ENCODE assay signal across 18 cellular contexts in the genomic region with DNA sequence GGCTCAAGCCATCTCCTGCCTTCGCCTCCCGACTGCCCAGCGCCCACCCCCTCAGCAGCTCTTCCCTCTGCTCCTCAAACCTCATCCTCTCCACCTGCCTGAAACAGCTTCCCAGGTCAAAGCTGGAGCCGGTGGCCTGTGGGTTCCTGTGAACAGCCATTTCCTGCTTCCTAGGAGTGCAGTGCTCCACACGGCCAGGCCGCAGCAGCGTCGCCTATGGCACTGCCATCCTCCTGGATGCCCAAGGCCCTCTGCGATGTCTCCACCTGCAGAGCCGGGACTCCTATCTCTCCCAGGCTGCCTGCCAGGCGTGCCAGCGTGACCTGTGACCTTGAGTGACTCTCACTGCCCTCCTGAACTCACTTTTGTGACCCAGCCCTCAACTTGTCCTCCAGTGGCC. TPM values are rescaled to one million over a fixed set of nuclear protein-coding genes. Genes with fewer than 3 reads are reported as not detected.
DNase-seq lines count a peak whose midpoint lies in the region; ATAC-seq and TF ChIP-seq lines count a peak whose summit lies in the region.
"Had no signal": no experiment of that assay in that cellular context is flagged by ENCODE, and none has a peak within 500 bp of the region (broad histone marks: within the 10 kb centered on the region; RNA-seq: fewer than 3 reads in every experiment).

No MANE protein-coding gene starts in this region.

- no peak overlapping the region for H3K4ac ChIP-seq in H9 (ENCODE audit: low read depth, low read length)

- H3K4me3 Mint-ChIP-seq in H9 (no peak overlapping the region; a peak in 1 of 5 replicates), brain (no peak overlapping the region)
- H3K4me3 Mint-ChIP-seq: CD4-positive, alpha-beta memory T cell had no signal

- no peak overlapping the region for H2BK120ac ChIP-seq in H9 (ENCODE audit: low read depth, low read length, poor library complexity, severe bottlenecking)

- no peak overlapping the region for H3K56ac ChIP-seq in H9 (ENCODE audit: insufficient read length, low read depth, low read length)

- no peak overlapping the region for H3K9ac ChIP-seq in H9 (ENCODE audit: extremely low read depth, insufficient read length, low read length)

- H4K91ac ChIP-seq in H9 (ENCODE audit: insufficient read length, low read depth, low read length): no peak overlapping the region

- intact Hi-C loops in posterior vena cava (cut with DNase I) (no loop called here), sigmoid colon (cut with DNase I) (no loop called here), head of caudate nucleus (cut with DNase I) (no loop called here)

- H3K27me3 Mint-ChIP-seq in H9 (ENCODE audit: low read depth): no peaks in the 10 kb centered on the region
- no peaks in the 10 kb centered on the region for H3K27me3 Mint-ChIP-seq in brain
- H3K27me3 Mint-ChIP-seq: CD4-positive, alpha-beta memory T cell had no signal

- peak overlapping the region; percentile 40 to 91 (median 84); a peak in 6 of 7 replicates for H3K27ac Mint-ChIP-seq in H9
- peak overlapping the region in 4 of 5 experiments; percentile 51 to 83 (median 68) for H3K27ac Mint-ChIP-seq in brain

- TF ChIP-seq CTCF in H9 (conservative IDR thresholded peaks at IDR 0.05) (no peak), brain (conservative IDR thresholded peaks at IDR 0.05) (no peak), sigmoid colon (IDR thresholded peaks at IDR 0.05) (no peak)

- no peak for DNase-seq in H9
- DNase-seq in left lobe of liver (ENCODE audit: low spot score): peak; percentile 84
- DNase-seq in posterior vena cava (ENCODE audit: low spot score): peak; percentile 48
- no peak for DNase-seq in sigmoid colon
- DNase-seq in NCI-H1694 (lab: John Stamatoyannopoulos, UW): no peak
- no peak for DNase-seq in cerebellum (ENCODE audit: low spot score)
- DNase-seq in head of caudate nucleus: no peak
- DNase-seq: ACHN; CD4-positive, alpha-beta memory T cell; DMS79 treated with DMSO at 0.1 percent for 48 hours; MV-4-11; NCI-H1417; NCI-H1930; NCI-H526 treated with DMSO at 0.1 percent for 48 hours; NK-92 treated with Interleukin-12 subunit alpha and Interleukin-12 subunit beta, amount 100 ng/mL, for 24 hours; SHP77 had no signal

- H3K4me3 ChIP-seq in sigmoid colon: no peak overlapping the region

- H3K9me3 Mint-ChIP-seq in H9 (no peaks in the 10 kb centered on the region), brain (peaks cover 0 to 2% (median 0%) of the 10 kb centered on the region in 5 experiments)
- H3K9me3 Mint-ChIP-seq: CD4-positive, alpha-beta memory T cell had no signal

- H2AFZ ChIP-seq in H9 (ENCODE audit: low read length): no peak overlapping the region

- no peaks in the 10 kb centered on the region for H3K79me1 ChIP-seq in H9 (ENCODE audit: insufficient read depth, low read depth, low read length, poor library complexity, severe bottlenecking)

- H3K14ac ChIP-seq in H9 (ENCODE audit: insufficient read depth, low read length): no peak overlapping the region; the same call in 1 of the 2 replicates

- no peak for TF ChIP-seq EP300 in sigmoid colon (IDR thresholded peaks at IDR 0.05)

- H3T11ph ChIP-seq in H9 (ENCODE audit: low read length): no peak overlapping the region

- no peak overlapping the region for H2BK12ac ChIP-seq in H9 (ENCODE audit: insufficient read length, low read depth, low read length)

- H3K27ac ChIP-seq in H9 (ENCODE audit: insufficient read length, low read depth, low read length) (no peak overlapping the region), sigmoid colon (no peak overlapping the region)
- H3K27ac ChIP-seq: HL-60 had no signal

- H3K36me3 Mint-ChIP-seq in H9 (ENCODE audit: insufficient read depth in 1 of 3, low read depth in 3 of 3) (peaks cover 2 to 28% (median 22%) of the 10 kb centered on the region in 3 experiments; a peak in 6 of 7 replicates), brain (peaks cover 55% of the 10 kb centered on the region)

- no peak for TF ChIP-seq POLR2A in sigmoid colon (IDR thresholded peaks at IDR 0.05)

- no peak overlapping the region for H4K5ac ChIP-seq in H9 (ENCODE audit: insufficient read length, low read depth, low read length)

- no peaks in the 10 kb centered on the region for H3K27me3 ChIP-seq in H9 (ENCODE audit: insufficient read depth, low read length)
- H3K27me3 ChIP-seq in sigmoid colon: no peaks in the 10 kb centered on the region

- no peak overlapping the region for H2AK5ac ChIP-seq in H9 (ENCODE audit: insufficient read length, low read length)

- no peak overlapping the region for H4K8ac ChIP-seq in H9 (replicated peaks; ENCODE audit: insufficient read length, low read depth, low read length)

- no peak overlapping the region for H2BK5ac ChIP-seq in H9 (ENCODE audit: insufficient read length, low read length)

- no peak overlapping the region for H2BK20ac ChIP-seq in H9 (ENCODE audit: low read depth, low read length, poor library complexity, severe bottlenecking)

- no peaks in the 10 kb centered on the region for H3K23me2 ChIP-seq in H9 (ENCODE audit: insufficient read length, low read depth, low read length, poor library complexity, severe bottlenecking)

- H3K79me2 ChIP-seq in H9 (ENCODE audit: insufficient read depth, low read length): no peaks in the 10 kb centered on the region

- peaks cover 4% of the 10 kb centered on the region; the same call in 1 of the 2 replicates for H3K4me1 ChIP-seq in H9 (ENCODE audit: insufficient read depth, low read length)
- H3K4me1 ChIP-seq in sigmoid colon: no peaks in the 10 kb centered on the region

- H3K36me3 ChIP-seq in sigmoid colon: peaks cover 24 to 93% (median 40%) of the 10 kb centered on the region in 4 donors

- H4K20me1 ChIP-seq in H9 (ENCODE audit: control insufficient read depth, insufficient read depth, insufficient read length): no peaks in the 10 kb centered on the region

- WGBS in H9 (ENCODE audit: extremely low coverage, insufficient read length, low lambda C conversion rate): no CpG with 5 or more reads among the region's 12 CpGs
- WGBS in sigmoid colon, 2 donors: 80 to 88% methylated on average over 12 of the region's 12 CpGs

- H3K9me3 ChIP-seq in H9 (ENCODE audit: control insufficient read depth, low read depth, low read length) (no peaks in the 10 kb centered on the region), sigmoid colon (no peaks in the 10 kb centered on the region)

- H3K18ac ChIP-seq in H9 (ENCODE audit: insufficient read length, low read depth, low read length): no peak overlapping the region

- H3K4me1 Mint-ChIP-seq in H9 (peaks cover 36 to 50% of the 10 kb centered on the region in 2 experiments), brain (peaks cover 32% of the 10 kb centered on the region)
- H3K4me1 Mint-ChIP-seq: CD4-positive, alpha-beta memory T cell had no signal

- H2BK15ac ChIP-seq in H9 (ENCODE audit: low read depth, low read length): no peak overlapping the region

- peak; percentile 95 for ATAC-seq in left lobe of liver

- H3K4me2 ChIP-seq in H9 (ENCODE audit: insufficient read depth, insufficient read length, low read length): no peak overlapping the region

- H3K23ac ChIP-seq in H9 (ENCODE audit: insufficient read length, low read depth, low read length): no peak overlapping the region

RNA-seq across cellular contexts. Expression of gene PPM1F, which starts 24.6 kb away (rescaled TPM):
- total RNA-seq in H9 (2021) (19.0 and 21.1 TPM in 2 replicates), left lobe of liver (8.4 TPM), posterior vena cava (10 to 100 TPM; 39.4 to 55.8 TPM), sigmoid colon (10 to 100 TPM; 20.3 to 39.2 (median 30.6) TPM), cerebellum (25.5 TPM)
- polyA plus RNA-seq in brain (ENCODE audit: insufficient read depth, low read depth, low replicate concordance) (9.3 TPM), sigmoid colon (10 to 100 TPM in 1 of 3 donors, 1 to 10 TPM in 2; 2.5 to 12.4 (median 5.4) TPM)

RNA-seq across cellular contexts. Expression of gene TOP3B, which starts 54.5 kb away (rescaled TPM):
- total RNA-seq in H9 (2021): 55.2 and 58.5 TPM in 2 replicates
- polyA plus RNA-seq in brain (ENCODE audit: insufficient read depth, low read depth, low replicate concordance): 9.0 TPM
- 24.0 TPM for total RNA-seq in left lobe of liver
- total RNA-seq in posterior vena cava: 10 to 100 TPM; 15.2 to 19.3 TPM
- total RNA-seq in sigmoid colon: 10 to 100 TPM; 12.1 to 45.1 (median 20.2) TPM
- polyA plus RNA-seq in sigmoid colon: 10 to 100 TPM in 1 of 3 donors, 1 to 10 TPM in 2; 3.5 to 18.6 (median 9.0) TPM
- total RNA-seq in cerebellum: 28.8 TPM

Comparison
In these comparisons a context has a peak if more than half of its experiments do, and no peak if none do; other contexts are left out.
1. DNase-seq: peak in left lobe of liver (single experiment) and posterior vena cava (single experiment); none in H9 (single experiment), sigmoid colon (single experiment), NCI-H1694 (single experiment), cerebellum (single experiment) and head of caudate nucleus (0 of 42).